Comparison of ENCODE assay signal across 32 cellular contexts in genomic region chr14:80787876-80788275, GRCh38.
A peak's percentile ranks its signal among the peaks of the same experiment; 100 is the strongest.
DNase-seq lines count a peak whose midpoint lies in the region; ATAC-seq, FAIRE-seq and TF ChIP-seq lines count a peak whose summit lies in the region.
"Had no signal": no experiment of that assay in that cellular context is flagged by ENCODE, and none has a peak within 500 bp of the region (broad histone marks: within the 10 kb centered on the region; RNA-seq: fewer than 3 reads in every experiment).

No MANE protein-coding gene starts in this region.

- DNase-seq in AG20443 (ENCODE audit: low spot score) (peak; percentile 17), HTR-8/SVneo (ENCODE audit: insufficient read length, low spot score) (peak; percentile 21), fibroblast of gingiva (ENCODE audit: low read depth) (peak; percentile 9), NCI-H2171 treated with DMSO at 0.1 percent for 48 hours (lab: John Stamatoyannopoulos, UW) (no peak), lower leg skin (ENCODE audit: low spot score in 2 of 2) (no peak), mesothelial cell of epicardium (ENCODE audit: low spot score in 2 of 2, unreplicated experiment in 2 of 2) (no peak)
- DNase-seq: activated CD4-positive, alpha-beta T cell treated with anti-CD3 and anti-CD28 coated beads, Interleukin-2, amount 50 U/mL, for 4 hours; activated gamma-delta T cell treated with Interleukin-2 at 50 U/mL for 16 hours; activated naive CD8-positive, alpha-beta T cell treated with anti-CD3 and anti-CD28 coated beads, Interleukin-2, amount 10 ng/mL, durations not matched to agents 7 days and 5 days; activated T-cell treated with anti-CD3 and anti-CD28 coated beads, Interleukin-2, amount 50 U/mL, for 48 hours; caudate nucleus; cortex of kidney; DMS153; effector memory CD8-positive, alpha-beta T cell; heart right ventricle; KBM-7; MM.1S; NCI-H2029 treated with DMSO at 0.1 percent for 48 hours; NCI-H526 treated with DMSO at 0.1 percent for 48 hours; SHP77 treated with DMSO at 0.1 percent for 48 hours; small intestine; stimulated activated naive CD4-positive, alpha-beta T cell treated with Interleukin-2 at 50 U/mL for 16 hours; T-helper 2 cell had no signal

- no peak overlapping the region for H3K4me2 ChIP-seq in parathyroid adenoma (ENCODE audit: low read length)
- H3K4me2 ChIP-seq: A549, BLaER1 had no signal

- peaks cover 7% of the 10 kb centered on the region for H3K4me1 ChIP-seq in parathyroid adenoma
- H3K4me1 ChIP-seq: A549, ascending aorta, BLaER1, heart right ventricle had no signal

- H3K27me3 Mint-ChIP-seq in mesothelial cell of epicardium (ENCODE audit: low read depth), result no peaks in the 10 kb centered on the region
- H3K27me3 Mint-ChIP-seq: activated naive CD8-positive, alpha-beta T cell treated with anti-CD3 and anti-CD28 coated beads, Interleukin-2, amount 10 ng/mL, durations not matched to agents 7 days and 5 days; effector memory CD8-positive, alpha-beta T cell had no signal

- FAIRE-seq in HTR-8/SVneo (lab: Jason Lieb, UNC), result no peak
- FAIRE-seq: A549, frontal cortex, H1, small intestine had no signal

- H3K27ac ChIP-seq in parathyroid adenoma, result no peak overlapping the region
- H3K27ac ChIP-seq: A549, ascending aorta, BLaER1, heart right ventricle had no signal

- no peaks in the 10 kb centered on the region for H3K9me3 ChIP-seq in parathyroid adenoma (ENCODE audit: control insufficient read depth, low read length)
- H3K9me3 ChIP-seq: A549, ascending aorta, BLaER1, heart right ventricle had no signal

- ATAC-seq in GM18861 (IDR thresholded peaks at IDR 0.05; ENCODE audit: unreplicated experiment), result no peak
- ATAC-seq: A549; effector memory CD8-positive, alpha-beta T cell; heart right ventricle had no signal

- 14 to 35% methylated on average over 1 of the region's 1 CpG for WGBS in lower leg skin, 2 donors

- H3K36me3 ChIP-seq in parathyroid adenoma (ENCODE audit: control insufficient read depth, insufficient read depth, low read length), result no peaks in the 10 kb centered on the region
- H3K36me3 ChIP-seq: ascending aorta had no signal

- H3K27ac Mint-ChIP-seq in mesothelial cell of epicardium, result no peak overlapping the region
- H3K27ac Mint-ChIP-seq: activated naive CD8-positive, alpha-beta T cell treated with anti-CD3 and anti-CD28 coated beads, Interleukin-2, amount 10 ng/mL, durations not matched to agents 7 days and 5 days; effector memory CD8-positive, alpha-beta T cell; nephron had no signal

- no peaks in the 10 kb centered on the region for H3K27me3 ChIP-seq in parathyroid adenoma (ENCODE audit: control insufficient read depth, insufficient read depth, low read length)
- H3K27me3 ChIP-seq: ascending aorta, BLaER1, heart right ventricle had no signal

- H3K4me3 Mint-ChIP-seq in mesothelial cell of epicardium, result no peak overlapping the region
- H3K4me3 Mint-ChIP-seq: activated naive CD8-positive, alpha-beta T cell treated with anti-CD3 and anti-CD28 coated beads, Interleukin-2, amount 10 ng/mL, durations not matched to agents 7 days and 5 days; effector memory CD8-positive, alpha-beta T cell; nephron had no signal

- H2AFZ ChIP-seq in parathyroid adenoma, result peak overlapping the region; percentile 47

- no peak for TF ChIP-seq POLR2A in lower leg skin (IDR thresholded peaks at IDR 0.05)

- H3K9me3 Mint-ChIP-seq in mesothelial cell of epicardium, result no peaks in the 10 kb centered on the region
- H3K9me3 Mint-ChIP-seq: activated naive CD8-positive, alpha-beta T cell treated with anti-CD3 and anti-CD28 coated beads, Interleukin-2, amount 10 ng/mL, durations not matched to agents 7 days and 5 days; effector memory CD8-positive, alpha-beta T cell; nephron had no signal

- H3K4me1 Mint-ChIP-seq in mesothelial cell of epicardium, result peaks cover 4% of the 10 kb centered on the region
- H3K4me1 Mint-ChIP-seq: activated naive CD8-positive, alpha-beta T cell treated with anti-CD3 and anti-CD28 coated beads, Interleukin-2, amount 10 ng/mL, durations not matched to agents 7 days and 5 days; nephron had no signal

- TF ChIP-seq CTCF in parathyroid adenoma (IDR thresholded peaks at IDR 0.05) (peak; percentile 9), lower leg skin (IDR thresholded peaks at IDR 0.05) (no peak), mesothelial cell of epicardium (IDR thresholded peaks at IDR 0.05; ENCODE audit: unreplicated experiment) (no peak)

- no peak overlapping the region for H3K9ac ChIP-seq in parathyroid adenoma
- H3K9ac ChIP-seq: BLaER1 had no signal

- H3K4me3 ChIP-seq in parathyroid adenoma (ENCODE audit: low read depth, low read length), result no peak overlapping the region
- H3K4me3 ChIP-seq in lower leg skin (ENCODE audit: low read depth, poor library complexity, severe bottlenecking), result no peak overlapping the region
- H3K4me3 ChIP-seq: A549, ascending aorta, BLaER1, heart right ventricle, lung had no signal

- H3K79me2 ChIP-seq in parathyroid adenoma, result no peaks in the 10 kb centered on the region

- H3K36me3 Mint-ChIP-seq in mesothelial cell of epicardium, result peaks cover 9% of the 10 kb centered on the region

- intact Hi-C loops in lower leg skin (cut with DNase I; ENCODE audit: low total_unique reads), result no loop called here

Comparison
In these comparisons a context has a peak if more than half of its experiments do, and no peak if none do; other contexts are left out.
1. DNase-seq: peak in AG20443 (single experiment), HTR-8/SVneo (single experiment) and fibroblast of gingiva (single experiment); none in NCI-H2171 treated with DMSO at 0.1 percent for 48 hours (single experiment), lower leg skin (0 of 2) and mesothelial cell of epicardium (0 of 2).